In genomic region chr1:78726686-78727085, GRCh38 we compare ENCODE assay signal across 16 cellular contexts.
DNase-seq lines count a peak whose midpoint lies in the region.
"Had no signal": no experiment of that assay in that cellular context is flagged by ENCODE, and none has a peak within 500 bp of the region (broad histone marks: within the 10 kb centered on the region; RNA-seq: fewer than 3 reads in every experiment).

No MANE protein-coding gene starts in this region.

- no peak overlapping the region for H3K4me3 ChIP-seq in adipocyte (ENCODE audit: low read length)

- H3K4me1 ChIP-seq in adipocyte (ENCODE audit: control insufficient read depth, insufficient read depth, low read length): no peaks in the 10 kb centered on the region

- no peaks in the 10 kb centered on the region for H3K36me3 ChIP-seq in adipocyte (ENCODE audit: control insufficient read depth, insufficient read depth, low read length, severe bottlenecking)

- DNase-seq in AG20443 (ENCODE audit: low spot score) (peak; percentile 14), adipocyte (ENCODE audit: low read depth) (peak; percentile 66), fibroblast of gingiva (ENCODE audit: low read depth) (peak; percentile 27), iris pigment epithelial cell (ENCODE audit: low read depth) (peak; percentile 35), cerebellar nuclear complex (lab: John Stamatoyannopoulos, UW) (no peak), SIG-M5 treated with dmso at 0.1 percent for 504 hours (lab: John Stamatoyannopoulos, UW; ENCODE audit: unreplicated experiment) (no peak), T-helper 1 cell (no peak), glomerular visceral epithelial cell (ENCODE audit: extremely low spot score) (no peak)
- DNase-seq: 8988T; C1 segment of cervical spinal cord; CD4-positive, alpha-beta memory T cell; DMS153; DMS79 treated with DMSO at 0.1 percent for 48 hours; GDM1; GOT3; H9 had no signal

- H3K27me3 ChIP-seq in adipocyte (replicated peaks; ENCODE audit: control insufficient read depth, insufficient read depth, low read length): no peaks in the 10 kb centered on the region

- H3K9me3 ChIP-seq in adipocyte (ENCODE audit: control insufficient read depth, low read length): no peaks in the 10 kb centered on the region

- H3K9ac ChIP-seq in adipocyte (ENCODE audit: low read length): no peak overlapping the region

Comparison
In these comparisons a context has a peak if more than half of its experiments do, and no peak if none do; other contexts are left out.
1. DNase-seq: peak in AG20443 (single experiment), adipocyte (single experiment), fibroblast of gingiva (single experiment) and iris pigment epithelial cell (single experiment); none in cerebellar nuclear complex (0 of 2), SIG-M5 treated with dmso at 0.1 percent for 504 hours (single experiment), T-helper 1 cell (0 of 5) and glomerular visceral epithelial cell (single experiment).